In genomic region chr20:57443866-57444265, GRCh38 we compare ENCODE assay signal across 17 cellular contexts.
"Had no signal": no experiment of that assay in that cellular context is flagged by ENCODE, and none has a peak within 500 bp of the region (broad histone marks: within the 10 kb centered on the region; RNA-seq: fewer than 3 reads in every experiment).

No MANE protein-coding gene starts in this region.

- H3K36me3 ChIP-seq: adrenal gland, ascending aorta, brain microvascular endothelial cell, heart right ventricle had no signal

- H3K9me3 ChIP-seq: adrenal gland had no signal

- ATAC-seq: activated T-helper 17 cell treated with anti-CD3 and anti-CD28 coated beads, Interleukin-2, amount 50 U/mL, for 72 hours; heart right ventricle; left cardiac atrium had no signal

- H3K27me3 ChIP-seq: adrenal gland, ascending aorta, heart right ventricle had no signal

- H3K4me3 ChIP-seq: adrenal gland, ascending aorta, heart right ventricle, skin epidermis had no signal

- DNase-seq: activated CD4-positive, alpha-beta T cell treated with anti-CD3 and anti-CD28 coated beads for 1 hour; activated CD4-positive, alpha-beta T cell treated with anti-CD3 and anti-CD28 coated beads, Interleukin-2, amount 50 U/mL, for 4 hours; activated CD8-positive, alpha-beta memory T cell treated with anti-CD3 and anti-CD28 coated beads for 24 hours; activated CD8-positive, alpha-beta memory T cell treated with anti-CD3 and anti-CD28 coated beads, Interleukin-2, amount 50 U/mL, for 4 hours; activated T-cell treated with anti-CD3 and anti-CD28 coated beads, Interleukin-2, amount 50 U/mL, for 24 hours; adrenal gland; brain microvascular endothelial cell; effector memory CD4-positive, alpha-beta T cell; heart right ventricle; islet precursor cell; left cardiac atrium; occipital lobe; stimulated activated CD4-positive, alpha-beta T cell treated with anti-CD3 and anti-CD28 coated beads, Interleukin-1b, Interleukin-23, amount 100 ng/mL, for 48 hours; T-helper 9 cell had no signal

- H3K27ac ChIP-seq: adrenal gland, brain microvascular endothelial cell, skin epidermis had no signal
